Comparison of ENCODE assay signal across 16 cellular contexts in the genomic region with DNA sequence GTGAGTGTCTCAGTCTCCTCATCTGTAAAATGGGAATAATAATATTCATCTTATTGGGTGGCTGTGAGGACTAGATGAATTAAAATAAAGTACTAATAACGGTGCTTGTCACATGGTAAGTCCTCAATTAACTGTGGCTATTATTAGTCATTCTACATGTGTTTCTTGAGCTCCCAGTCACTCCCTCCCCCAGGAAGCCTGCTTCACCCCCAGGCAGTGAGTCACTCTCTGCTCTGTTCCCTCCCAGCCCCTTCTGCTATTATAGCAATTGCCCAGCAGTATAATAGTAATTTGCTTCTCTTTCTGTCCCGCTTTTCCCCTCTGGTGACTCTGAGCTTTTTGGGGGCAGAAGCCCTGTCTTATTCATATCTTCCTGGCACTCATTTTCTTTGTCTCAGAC.
DNase-seq lines count a peak whose midpoint lies in the region; ATAC-seq, FAIRE-seq and TF ChIP-seq lines count a peak whose summit lies in the region.
"Had no signal": no experiment of that assay in that cellular context is flagged by ENCODE, and none has a peak within 500 bp of the region (broad histone marks: within the 10 kb centered on the region; RNA-seq: fewer than 3 reads in every experiment).

No MANE protein-coding gene starts in this region.

- peak; percentile 61 for FAIRE-seq in RCC 7860 (lab: Jason Lieb, UNC)
- FAIRE-seq: A549, GM18507 had no signal

- H3K36me3 Mint-ChIP-seq in nephron progenitor cell (ENCODE audit: low read depth) = no peaks in the 10 kb centered on the region
- H3K36me3 Mint-ChIP-seq: activated naive CD4-positive, alpha-beta T cell treated with anti-CD3 and anti-CD28 coated beads, Interleukin-2, amount 50 U/mL, for 72 hours had no signal

- TF ChIP-seq CTCF in fibroblast of mammary gland (conservative IDR thresholded peaks at IDR 0.05; ENCODE audit: control insufficient read depth, insufficient read depth, low read depth, low read length) (no peak), nephron progenitor cell (IDR thresholded peaks at IDR 0.05) (no peak)

- peaks cover 36% of the 10 kb centered on the region for H3K27me3 Mint-ChIP-seq in nephron progenitor cell (ENCODE audit: low read depth, poor library complexity)

- DNase-seq in NCI-H82 (lab: John Stamatoyannopoulos, UW) (peak; percentile 20), NCI-H82 treated with DMSO at 0.1 percent for 48 hours (lab: John Stamatoyannopoulos, UW; ENCODE audit: unreplicated experiment) (no peak), RCC 7860 (ENCODE audit: low spot score) (peak; percentile 37), fibroblast of mammary gland (ENCODE audit: low read depth) (peak; percentile 89), stromal cell of bone marrow (ENCODE audit: low read depth) (peak; percentile 14), nephron progenitor cell (no peak), occipital lobe (lab: John Stamatoyannopoulos, UW) (no peak)
- DNase-seq: dorsolateral prefrontal cortex, heart right ventricle, NCI-H1436 treated with DMSO at 0.1 percent for 48 hours, T-helper 2 cell had no signal

- H3K4me3 ChIP-seq in fibroblast of mammary gland (ENCODE audit: control insufficient read depth, low read depth, low read length) = no peak overlapping the region
- H3K4me3 ChIP-seq: A549, dorsolateral prefrontal cortex, heart right ventricle, suprapubic skin had no signal

- H3K4me3 Mint-ChIP-seq in nephron progenitor cell = no peak overlapping the region

- no peaks in the 10 kb centered on the region for H3K9me3 Mint-ChIP-seq in nephron progenitor cell
- H3K9me3 Mint-ChIP-seq: activated naive CD4-positive, alpha-beta T cell treated with anti-CD3 and anti-CD28 coated beads, Interleukin-2, amount 50 U/mL, for 72 hours had no signal

- H3K4me1 Mint-ChIP-seq in nephron progenitor cell = peaks cover 11% of the 10 kb centered on the region

- no peak overlapping the region for H3K27ac Mint-ChIP-seq in nephron progenitor cell
- H3K27ac Mint-ChIP-seq: activated naive CD4-positive, alpha-beta T cell treated with anti-CD3 and anti-CD28 coated beads, Interleukin-2, amount 50 U/mL, for 72 hours had no signal

- no peak for ATAC-seq in GM21619 (IDR thresholded peaks at IDR 0.05; ENCODE audit: unreplicated experiment)
- ATAC-seq: A549, heart right ventricle had no signal

Comparison
In these comparisons a context has a peak if more than half of its experiments do, and no peak if none do; other contexts are left out.
1. DNase-seq: peak in NCI-H82 (single experiment), RCC 7860 (single experiment), fibroblast of mammary gland (single experiment) and stromal cell of bone marrow (single experiment); none in NCI-H82 treated with DMSO at 0.1 percent for 48 hours (single experiment), nephron progenitor cell (single experiment) and occipital lobe (single experiment).